In the genomic region with DNA sequence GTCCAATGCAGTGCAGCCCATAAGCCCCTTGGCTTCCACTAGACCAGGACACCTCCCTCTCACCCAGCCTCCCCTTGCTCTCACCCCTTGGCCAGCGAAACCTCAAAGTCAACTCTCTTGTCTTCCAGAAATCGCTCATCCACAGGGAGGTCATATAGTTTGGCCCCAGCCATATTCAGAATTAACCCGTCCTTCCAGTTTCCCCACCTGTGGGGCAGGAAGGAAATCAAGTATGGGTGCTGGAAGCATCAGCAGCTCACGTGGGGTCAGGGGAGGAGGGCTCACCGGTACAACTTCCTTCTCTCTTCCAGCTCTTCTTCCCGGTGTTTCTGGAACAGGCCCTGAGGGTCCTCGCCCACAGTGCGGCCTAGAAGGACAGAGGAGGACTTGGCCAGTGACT, we compare ENCODE assay signal across 13 cellular contexts. TPM values are rescaled to one million over a fixed set of nuclear protein-coding genes. Genes with fewer than 3 reads are reported as not detected.
DNase-seq lines count a peak whose midpoint lies in the region; ATAC-seq, FAIRE-seq and TF ChIP-seq lines count a peak whose summit lies in the region.
"Not testable (repeated sequence)": the region's sequence is repeated elsewhere in the genome, so short reads cannot be mapped to it uniquely, and the experiment has no call there.
"Had no signal": no experiment of that assay in that cellular context is flagged by ENCODE, and none has a peak within 500 bp of the region (broad histone marks: within the 10 kb centered on the region; RNA-seq: fewer than 3 reads in every experiment).

No MANE protein-coding gene starts in this region.

- H3K36me3 ChIP-seq in BLaER1 treated with 17β-estradiol and CSF1 and Interleukin-3, amounts not matched to agents 10 nM and 100 nM; HUES48 (ENCODE audit: control insufficient read depth, insufficient read depth, low read length); bronchial epithelial cell (ENCODE audit: control insufficient read depth, insufficient read depth, low read length): not testable (repeated sequence)

- H3K27me3 Mint-ChIP-seq in T-helper 17 cell = peaks cover 63% of the 10 kb centered on the region
- peaks cover 21% of the 10 kb centered on the region for H3K27me3 Mint-ChIP-seq in glutamatergic neuron (ENCODE audit: unreplicated experiment)
- H3K27me3 Mint-ChIP-seq in naive B cell = peaks cover 40 to 57% (median 50%) of the 10 kb centered on the region in 3 donors
- H3K27me3 Mint-ChIP-seq in stimulated activated naive B cell treated with anti-CD40 and anti-IgM and Interleukin-4, amounts not matched to agents 10 μg/mL and 1 μg/mL and 100 μg/mL, for 72 hours = peaks cover 46 to 57% of the 10 kb centered on the region in 2 donors

- FAIRE-seq in GM12891 (lab: Jason Lieb, UNC) = peak; percentile 61
- peak; percentile 68 for FAIRE-seq in bronchial epithelial cell (lab: Jason Lieb, UNC)

- H3K9me3 ChIP-seq in BLaER1 treated with 17β-estradiol and CSF1 and Interleukin-3, amounts not matched to agents 10 nM and 100 nM (replicated peaks in 1 of 11); HUES48 (ENCODE audit: control insufficient read depth, insufficient read depth, low read length); T-helper 17 cell (ENCODE audit: control insufficient read depth, low read length, poor library complexity, severe bottlenecking): not testable (repeated sequence)

- not testable (repeated sequence) for H3K27ac ChIP-seq in BLaER1 treated with 17β-estradiol and CSF1 and Interleukin-3, amounts not matched to agents 10 nM and 100 nM; HUES48 (ENCODE audit: low read depth, low read length)

- H3K27me3 ChIP-seq in BLaER1 treated with 17β-estradiol and CSF1 and Interleukin-3, amounts not matched to agents 10 nM and 100 nM = peaks cover 47 to 63% (median 55%) of the 10 kb centered on the region in 11 experiments
- H3K27me3 ChIP-seq in HUES48 (ENCODE audit: control insufficient read depth, insufficient read depth, low read length) = peaks cover 75% of the 10 kb centered on the region
- peaks cover 33% of the 10 kb centered on the region for H3K27me3 ChIP-seq in bronchial epithelial cell (ENCODE audit: control insufficient read depth, insufficient read depth, low read length)

- peak overlapping the region; percentile 69 for H3K4me3 Mint-ChIP-seq in T-helper 17 cell
- peak overlapping the region; percentile 65 for H3K4me3 Mint-ChIP-seq in glutamatergic neuron (ENCODE audit: unreplicated experiment)
- H3K4me3 Mint-ChIP-seq in naive B cell = peak overlapping the region in 7 of 8 donors; percentile 28 to 92 (median 82)
- peak overlapping the region; percentile 82 to 89 for H3K4me3 Mint-ChIP-seq in stimulated activated naive B cell treated with anti-CD40 and anti-IgM and Interleukin-4, amounts not matched to agents 10 μg/mL and 1 μg/mL and 100 μg/mL, for 72 hours

- peaks cover 0 to 23% (median 4%) of the 10 kb centered on the region in 11 experiments; a peak in 8 of 22 replicates for H4K20me1 ChIP-seq in BLaER1 treated with 17β-estradiol and CSF1 and Interleukin-3, amounts not matched to agents 10 nM and 100 nM

- TF ChIP-seq CTCF in bronchial epithelial cell (IDR thresholded peaks at IDR 0.05; ENCODE audit: insufficient read depth, low read length, severe bottlenecking); glutamatergic neuron (IDR thresholded peaks at IDR 0.05; ENCODE audit: partially characterized antibody, unreplicated experiment): not testable (repeated sequence)

- not testable (repeated sequence) for H3K9ac ChIP-seq in BLaER1 treated with 17β-estradiol and CSF1 and Interleukin-3, amounts not matched to agents 10 nM and 100 nM; HUES48 (ENCODE audit: low read depth, low read length)

- H3K36me3 Mint-ChIP-seq in T-helper 17 cell (ENCODE audit: low read depth); glutamatergic neuron (ENCODE audit: unreplicated experiment); stimulated activated naive B cell treated with anti-CD40 and anti-IgM and Interleukin-4, amounts not matched to agents 10 μg/mL and 1 μg/mL and 100 μg/mL, for 72 hours: not testable (repeated sequence)
- H3K36me3 Mint-ChIP-seq in naive B cell = peaks cover 0 to 10% of the 10 kb centered on the region in 2 donors

- H3K9me3 Mint-ChIP-seq in glutamatergic neuron (ENCODE audit: unreplicated experiment); naive B cell; stimulated activated naive B cell treated with anti-CD40 and anti-IgM and Interleukin-4, amounts not matched to agents 10 μg/mL and 1 μg/mL and 100 μg/mL, for 72 hours: not testable (repeated sequence)

- not testable (repeated sequence) for DNase-seq in GM12891 (ENCODE audit: insufficient read length, low spot score); T-helper 17 cell; bronchial epithelial cell (ENCODE audit: low read depth); glutamatergic neuron; naive B cell; stimulated activated naive B cell treated with anti-CD40 and anti-IgM and Interleukin-4, amounts not matched to agents 10 μg/mL and 1 μg/mL and 100 μg/mL, for 72 hours

- ATAC-seq in T-helper 17 cell; naive B cell (ENCODE audit: low read depth in 2 of 2); stimulated activated naive B cell treated with anti-CD40 and anti-IgM and Interleukin-4, amounts not matched to agents 10 μg/mL and 1 μg/mL and 100 μg/mL, for 72 hours (replicated peaks): not testable (repeated sequence)

- H3K27ac Mint-ChIP-seq in T-helper 17 cell; glutamatergic neuron (ENCODE audit: unreplicated experiment); stimulated activated naive B cell treated with anti-CD40 and anti-IgM and Interleukin-4, amounts not matched to agents 10 μg/mL and 1 μg/mL and 100 μg/mL, for 72 hours: not testable (repeated sequence)
- H3K27ac Mint-ChIP-seq in naive B cell = peak overlapping the region in 2 of 6 donors; percentile 37 to 54

- H3K4me1 ChIP-seq in BLaER1 treated with 17β-estradiol and CSF1 and Interleukin-3, amounts not matched to agents 10 nM and 100 nM = peaks cover 28 to 54% (median 44%) of the 10 kb centered on the region in 10 experiments
- peaks cover 20% of the 10 kb centered on the region for H3K4me1 ChIP-seq in HUES48 (ENCODE audit: control insufficient read depth, insufficient read depth, low read length)

- not testable (repeated sequence) for TF ChIP-seq POLR2A in GM12891 (IDR thresholded peaks at IDR 0.05; ENCODE audit: low read depth, low read length)

- H3K4me3 ChIP-seq in BLaER1 treated with 17β-estradiol and CSF1 and Interleukin-3, amounts not matched to agents 10 nM and 100 nM; bronchial epithelial cell (ENCODE audit: low read depth, low read length): not testable (repeated sequence)
- H3K4me3 ChIP-seq in HUES48 (ENCODE audit: low read depth, low read length) = peak overlapping the region; percentile 44; the same call in 1 of the 2 replicates

- peaks cover 19% of the 10 kb centered on the region for H3K4me1 Mint-ChIP-seq in T-helper 17 cell
- H3K4me1 Mint-ChIP-seq in glutamatergic neuron (ENCODE audit: low read depth, unreplicated experiment) = not testable (repeated sequence)
- peaks cover 44 to 58% (median 55%) of the 10 kb centered on the region in 3 donors for H3K4me1 Mint-ChIP-seq in naive B cell
- H3K4me1 Mint-ChIP-seq in stimulated activated naive B cell treated with anti-CD40 and anti-IgM and Interleukin-4, amounts not matched to agents 10 μg/mL and 1 μg/mL and 100 μg/mL, for 72 hours = peaks cover 40 to 60% of the 10 kb centered on the region in 2 donors

- peak overlapping the region in 8 of 11 experiments; percentile 11 to 48 (median 30); a peak in 12 of 22 replicates for H3K4me2 ChIP-seq in BLaER1 treated with 17β-estradiol and CSF1 and Interleukin-3, amounts not matched to agents 10 nM and 100 nM

RNA-seq across cellular contexts. Expression of a gene that starts 2.7 kb away (rescaled TPM):
- 0.24 TPM for polyA plus RNA-seq in GM12891 (2012; ENCODE audit: low read depth, missing spikeins)
- under 1 TPM in 1 of 2 donors, not detected in 1; 0.13 TPM for total RNA-seq in T-helper 17 cell
- total RNA-seq in bronchial epithelial cell = under 0.01 TPM in 1 of 2 replicates, not detected in the other
- total RNA-seq in glutamatergic neuron (ENCODE audit: unreplicated experiment) = not detected
- under 1 TPM in 1 of 6 donors, not detected in 5; 0.09 TPM for polyA plus RNA-seq in naive B cell (ENCODE audit: low read depth in 6 of 6)
- total RNA-seq: HT1080, LHCN-M2 had no signal
- polyA plus RNA-seq: AG04450 had no signal

RNA-seq across cellular contexts. Expression of a gene that starts 54.4 kb away (rescaled TPM):
- not detected for polyA plus RNA-seq in GM12891 (2012; ENCODE audit: low read depth, missing spikeins)
- total RNA-seq in T-helper 17 cell (not detected), bronchial epithelial cell (not detected in 2 replicates), glutamatergic neuron (ENCODE audit: unreplicated experiment) (22.0 TPM)
- polyA plus RNA-seq in naive B cell (ENCODE audit: low read depth in 6 of 6) = not detected
- total RNA-seq: CD4-positive, alpha-beta T cell; HT1080; LHCN-M2; SJCRH30 had no signal

Comparison
In these comparisons a context has a peak if more than half of its experiments do, and no peak if none do; other contexts are left out.
1. RNA of a gene that starts 54.4 kb away (total RNA-seq): 22.0 TPM in glutamatergic neuron (single experiment); not detected in T-helper 17 cell and not detected in bronchial epithelial cell; every median in the first group is over 10 times any median in the second.
2. Peak in every context shown above with its lines, with median percentiles within 50 percentile points of each other: H3K4me3 Mint-ChIP-seq.